ENCODE assay signal across 22 cellular contexts in the genomic region with DNA sequence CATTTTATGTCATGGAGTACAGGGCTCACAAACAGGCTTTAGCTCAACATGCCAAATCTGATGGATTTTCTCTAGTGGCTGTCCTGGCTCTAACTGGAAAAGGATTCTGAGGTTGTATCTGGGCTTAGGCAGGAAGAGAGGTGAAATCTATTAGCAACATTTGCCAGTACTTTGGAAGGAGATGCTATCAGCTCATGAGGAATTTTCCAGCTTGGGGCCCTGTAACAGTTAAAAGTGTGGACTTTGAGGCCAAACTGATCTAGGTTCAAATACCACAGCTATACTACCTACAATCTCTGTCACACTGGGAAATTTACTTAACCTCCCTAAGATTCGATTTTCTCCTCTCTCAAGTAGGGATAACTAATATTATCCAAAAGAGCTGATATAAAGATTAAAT.
DNase-seq lines count a peak whose midpoint lies in the region; ATAC-seq and TF ChIP-seq lines count a peak whose summit lies in the region.
"Had no signal": no experiment of that assay in that cellular context is flagged by ENCODE, and none has a peak within 500 bp of the region (broad histone marks: within the 10 kb centered on the region; RNA-seq: fewer than 3 reads in every experiment).

No MANE protein-coding gene starts in this region.

- H3K79me2 ChIP-seq in mesendoderm (ENCODE audit: control insufficient read depth, insufficient read depth, low read length), result no peaks in the 10 kb centered on the region

- H3K36me3 ChIP-seq in Caco-2 (ENCODE audit: control insufficient read depth, insufficient read depth, low read length) (no peaks in the 10 kb centered on the region), mesendoderm (ENCODE audit: control insufficient read depth, insufficient read depth, low read length) (no peaks in the 10 kb centered on the region), tibial nerve (no peaks in the 10 kb centered on the region)
- H3K36me3 ChIP-seq: BE2C; BLaER1 treated with 17β-estradiol and CSF1 and Interleukin-3, amounts not matched to agents 10 nM and 100 nM had no signal

- peaks cover 8% of the 10 kb centered on the region for H3K36me3 Mint-ChIP-seq in Caco-2 (ENCODE audit: insufficient read depth, unreplicated experiment)
- H3K36me3 Mint-ChIP-seq: CD14-positive monocyte; CD8-positive, alpha-beta memory T cell had no signal

- H3K4me1 ChIP-seq in Caco-2 (peaks cover 59% of the 10 kb centered on the region), mesendoderm (ENCODE audit: control insufficient read depth, low read depth, low read length) (no peaks in the 10 kb centered on the region), tibial nerve (no peaks in the 10 kb centered on the region)
- H3K4me1 ChIP-seq: A549; BE2C; BLaER1 treated with 17β-estradiol and CSF1 and Interleukin-3, amounts not matched to agents 10 nM and 100 nM had no signal

- TF ChIP-seq POLR2A in tibial nerve (IDR thresholded peaks at IDR 0.05), result no peak

- TF ChIP-seq CTCF in Caco-2 (IDR thresholded peaks at IDR 0.05; ENCODE audit: insufficient read depth in 1 of 2, low read depth in 1 of 2, low read length in 1 of 2, severe bottlenecking in 1 of 2, unreplicated experiment in 1 of 2) (no peak), tibial nerve (IDR thresholded peaks at IDR 0.05) (no peak)

- H3K4me1 Mint-ChIP-seq in Caco-2 (ENCODE audit: low read depth, unreplicated experiment), result peaks cover 28% of the 10 kb centered on the region
- H3K4me1 Mint-ChIP-seq: CD14-positive monocyte; CD8-positive, alpha-beta memory T cell had no signal

- no peak overlapping the region for H2BK5ac ChIP-seq in mesendoderm (ENCODE audit: low read length)

- H3K4me3 Mint-ChIP-seq in Caco-2 (ENCODE audit: unreplicated experiment), result peak overlapping the region; percentile 50
- H3K4me3 Mint-ChIP-seq: CD14-positive monocyte; CD4-positive, alpha-beta T cell; CD8-positive, alpha-beta memory T cell; GM23338; H9 had no signal

- no peak overlapping the region for H2AK5ac ChIP-seq in mesendoderm (ENCODE audit: low read length)

- H3K4me2 ChIP-seq in mesendoderm (ENCODE audit: low read length), result no peak overlapping the region
- H3K4me2 ChIP-seq: A549; BLaER1 treated with 17β-estradiol and CSF1 and Interleukin-3, amounts not matched to agents 10 nM and 100 nM; GM23338 had no signal

- WGBS in mesendoderm (ENCODE audit: extremely low coverage, insufficient coverage, low lambda C conversion rate), result no CpG with 5 or more reads among the region's 1 CpG
- WGBS in tibial nerve, 2 donors, result 68 to 79% methylated on average over 1 of the region's 1 CpG

- H2BK120ac ChIP-seq in mesendoderm (ENCODE audit: low read depth, low read length), result no peak overlapping the region

- POLR2A ChIA-PET in Caco-2 (lab: Charles Lee), result interaction anchor here (0.5 to 1.2 kb wide), 5 partner anchors 19 to 726 kb away, joined by 3 to 7 read pairs (median 5); no protein-coding TSS in a partner anchor

- no peak overlapping the region for H3K4me3 ChIP-seq in Caco-2 (ENCODE audit: low read depth, low read length)
- no peak overlapping the region for H3K4me3 ChIP-seq in mesendoderm (ENCODE audit: low read length)
- no peak overlapping the region for H3K4me3 ChIP-seq in tibial nerve
- H3K4me3 ChIP-seq: A549; BLaER1 treated with 17β-estradiol and CSF1 and Interleukin-3, amounts not matched to agents 10 nM and 100 nM; GM12878; GM23338 had no signal

- ATAC-seq in GM19328 (IDR thresholded peaks at IDR 0.05; ENCODE audit: unreplicated experiment), result no peak
- ATAC-seq: A549, GM12878, GM23338, HCT116 had no signal

- no peaks in the 10 kb centered on the region for H3K79me1 ChIP-seq in mesendoderm (ENCODE audit: low read length)

- H3K27me3 ChIP-seq in Caco-2 (replicated peaks; ENCODE audit: control insufficient read depth, insufficient read depth, low read length) (no peaks in the 10 kb centered on the region), mesendoderm (ENCODE audit: insufficient read depth, low read length, poor library complexity) (no peaks in the 10 kb centered on the region), tibial nerve (no peaks in the 10 kb centered on the region)
- H3K27me3 ChIP-seq: BE2C had no signal

- intact Hi-C loops in Caco-2 (cut with micrococcal nuclease; ENCODE audit: unreplicated experiment), result loop anchor here (1.0 to 10.0 kb wide), 4 partner anchors 12 to 113 kb away; no protein-coding TSS in a partner anchor

- no peak overlapping the region for H4K8ac ChIP-seq in mesendoderm (ENCODE audit: low read depth, low read length)

- H3K9me3 ChIP-seq in Caco-2 (no peaks in the 10 kb centered on the region), tibial nerve (no peaks in the 10 kb centered on the region)
- H3K9me3 ChIP-seq: A549; BE2C; BLaER1 treated with 17β-estradiol and CSF1 and Interleukin-3, amounts not matched to agents 10 nM and 100 nM had no signal

- H3K9ac ChIP-seq in mesendoderm (ENCODE audit: low read length), result no peak overlapping the region
- H3K9ac ChIP-seq: BLaER1 treated with 17β-estradiol and CSF1 and Interleukin-3, amounts not matched to agents 10 nM and 100 nM had no signal

- H3K18ac ChIP-seq in mesendoderm (ENCODE audit: low read length), result no peak overlapping the region

- BruUV-seq in Caco-2 (replicated peaks; lab: Mats Ljungman, UMichigan), result no TSS peak

- DNase-seq in Caco-2 (peak; percentile 51 to 65), HuH-7.5 (ENCODE audit: low spot score) (peak; percentile 1), mesendoderm (peak; percentile 74), tibial nerve (ENCODE audit: low spot score in 2 of 2) (no peak), GM03348 (ENCODE audit: low spot score) (no peak)
- DNase-seq: 8988T; ACHN; AML-193; BE2C; Calu3; CD4-positive, alpha-beta T cell; CD8-positive, alpha-beta memory T cell; DMS53; DMS79 treated with DMSO at 0.1 percent for 48 hours; H9 had no signal

- TF ChIP-seq EP300 in tibial nerve (IDR thresholded peaks at IDR 0.05), result no peak

- H3K4ac ChIP-seq in mesendoderm (ENCODE audit: low read depth, low read length), result no peak overlapping the region

- CTCF ChIA-PET in Caco-2 (lab: Charles Lee), result interaction anchor here (0.8 to 1.2 kb wide), 2 partner anchors 11 to 108 kb away, joined by 3 to 5 read pairs; no protein-coding TSS in a partner anchor

- peak overlapping the region; percentile 56 for H3K27ac Mint-ChIP-seq in Caco-2 (ENCODE audit: unreplicated experiment)
- H3K27ac Mint-ChIP-seq: CD14-positive monocyte; CD4-positive, alpha-beta T cell; CD8-positive, alpha-beta memory T cell; GM23338; H9 had no signal

- no peak overlapping the region for H2BK15ac ChIP-seq in mesendoderm (replicated peaks; ENCODE audit: low read depth)

- H3K9me3 Mint-ChIP-seq in Caco-2 (ENCODE audit: unreplicated experiment), result no peaks in the 10 kb centered on the region
- H3K9me3 Mint-ChIP-seq: CD4-positive, alpha-beta T cell; GM23338 had no signal

- H4K5ac ChIP-seq in mesendoderm (ENCODE audit: low read length), result no peak overlapping the region

- H3K23ac ChIP-seq in mesendoderm (ENCODE audit: low read length), result no peak overlapping the region

- H3K27me3 Mint-ChIP-seq in Caco-2 (ENCODE audit: insufficient read depth, unreplicated experiment), result no peaks in the 10 kb centered on the region
- H3K27me3 Mint-ChIP-seq: CD4-positive, alpha-beta T cell had no signal

- H3K27ac ChIP-seq in mesendoderm (ENCODE audit: low read depth, low read length) (no peak overlapping the region), tibial nerve (no peak overlapping the region)
- H3K27ac ChIP-seq: A549; BLaER1 treated with 17β-estradiol and CSF1 and Interleukin-3, amounts not matched to agents 10 nM and 100 nM had no signal

- no peak overlapping the region for H3K56ac ChIP-seq in mesendoderm (ENCODE audit: low read length)

Comparison
In these comparisons a context has a peak if more than half of its experiments do, and no peak if none do; other contexts are left out.
1. DNase-seq: peak in Caco-2 (2 of 2), HuH-7.5 (single experiment) and mesendoderm (single experiment); none in tibial nerve (0 of 2) and GM03348 (single experiment).